Comparison of ENCODE assay signal across 9 cellular contexts in genomic region chr15:58731756-58732535, GRCh38. TPM values are rescaled to one million over a fixed set of nuclear protein-coding genes. Genes with fewer than 3 reads are reported as not detected.
DNase-seq lines count a peak whose midpoint lies in the region; ATAC-seq, FAIRE-seq and TF ChIP-seq lines count a peak whose summit lies in the region.
"Had no signal": no experiment of that assay in that cellular context is flagged by ENCODE, and none has a peak within 500 bp of the region (broad histone marks: within the 10 kb centered on the region; RNA-seq: fewer than 3 reads in every experiment).

No MANE protein-coding gene starts in this region.

- ATAC-seq in RWPE2 (ENCODE audit: low read depth) (peak; percentile 94), pancreas (peak in 3 of 4 donors; percentile 44 to 80 (median 67)), HG03196 (IDR thresholded peaks at IDR 0.05; ENCODE audit: unreplicated experiment) (no peak), HG02798 (IDR thresholded peaks at IDR 0.05; ENCODE audit: poor library complexity, unreplicated experiment) (no peak)

- intact Hi-C loops in pancreas (cut with DNase I): no loop called here

- no peaks in the 10 kb centered on the region for H3K9me3 ChIP-seq in RWPE2 (ENCODE audit: severe bottlenecking)
- no peaks in the 10 kb centered on the region for H3K9me3 ChIP-seq in pancreas

- FAIRE-seq in pancreas (lab: Jason Lieb, UNC): no peak
- FAIRE-seq: GM18507 had no signal

- peaks cover 38% of the 10 kb centered on the region for H3K4me1 ChIP-seq in RWPE2 (ENCODE audit: insufficient read depth, poor library complexity, severe bottlenecking)
- H3K4me1 ChIP-seq in pancreas: peaks cover 0 to 6% (median 4%) of the 10 kb centered on the region in 3 donors

- H3K4me3 ChIP-seq in RWPE2 (ENCODE audit: severe bottlenecking) (no peak overlapping the region), fibroblast of mammary gland (ENCODE audit: control insufficient read depth, low read depth, low read length) (no peak overlapping the region), pancreas (no peak overlapping the region)

- H3K27ac ChIP-seq in RWPE2 (ENCODE audit: poor library complexity, severe bottlenecking) (peak overlapping the region; percentile 46), pancreas (peak overlapping the region in 1 of 4 donors; percentile 6)

- no peak for TF ChIP-seq CTCF in RWPE2 (IDR thresholded peaks at IDR 0.05; ENCODE audit: poor library complexity, severe bottlenecking)
- TF ChIP-seq CTCF in fibroblast of mammary gland (conservative IDR thresholded peaks at IDR 0.05; ENCODE audit: control insufficient read depth, insufficient read depth, low read depth, low read length): no peak
- TF ChIP-seq CTCF in pancreas (IDR thresholded peaks at IDR 0.05): no peak

- H3K27me3 ChIP-seq in RWPE2 (ENCODE audit: insufficient read depth, poor library complexity, severe bottlenecking) (no peaks in the 10 kb centered on the region), pancreas (no peaks in the 10 kb centered on the region)

- H3K36me3 ChIP-seq in RWPE2 (ENCODE audit: low read depth) (peaks cover 4% of the 10 kb centered on the region; the same call in 1 of the 2 replicates), pancreas (no peaks in the 10 kb centered on the region)

- DNase-seq in ELF-1 (ENCODE audit: low read depth, low spot score): peak; percentile 53
- DNase-seq in RWPE2 (ENCODE audit: low spot score): no peak
- DNase-seq in fibroblast of mammary gland (ENCODE audit: low read depth): peak; percentile 78
- no peak for DNase-seq in pancreas
- no peak for DNase-seq in Ammon's horn (ENCODE audit: low spot score)
- DNase-seq in retina: no peak

- WGBS in pancreas, 2 donors: 90 to 92% methylated on average over 5 of the region's 5 CpGs

RNA-seq across cellular contexts. Expression of gene ADAM10, which starts 17.6 kb away (rescaled TPM):
- 10 to 100 TPM; 30.6 to 96.2 (median 37.6) TPM for total RNA-seq in pancreas
- 10 to 100 TPM in 1 of 2 donors, 1 to 10 TPM in 1; 6.1 to 13.0 TPM for polyA plus RNA-seq in pancreas

RNA-seq across cellular contexts. Expression of gene MINDY2, which starts 39.2 kb away (rescaled TPM):
- 10 to 100 TPM in 1 of 6 donors, 1 to 10 TPM in 5; 5.1 to 11.6 (median 6.3) TPM for total RNA-seq in pancreas
- polyA plus RNA-seq in pancreas: 1 to 10 TPM; 2.8 to 2.9 TPM

Comparison
In these comparisons a context has a peak if more than half of its experiments do, and no peak if none do; other contexts are left out.
1. DNase-seq: peak in ELF-1 (single experiment) and fibroblast of mammary gland (single experiment); none in RWPE2 (single experiment), pancreas (0 of 6), Ammon's horn (single experiment) and retina (single experiment).
2. ATAC-seq: peak in RWPE2 (single experiment) and pancreas (3 of 4); none in HG03196 (single experiment) and HG02798 (single experiment).